Comparison of ENCODE assay signal across 1 cellular context in genomic region chr18:22108674-22109073, GRCh38.
TF ChIP-seq lines count a peak whose summit lies in the region.

No MANE protein-coding gene starts in this region.

TF ChIP-seq in HCT116, 20 proteins besides CTCF, POLR2A, EP300 and RAD21 (continued from another document):
- TF ChIP-seq REST (IDR thresholded peaks at IDR 0.05; ENCODE audit: low read depth): no peak
- no peak for TF ChIP-seq ZFX (IDR thresholded peaks at IDR 0.05)
- TF ChIP-seq FOSL1 (IDR thresholded peaks at IDR 0.05; ENCODE audit: low read depth): no peak
- TF ChIP-seq SIN3A (IDR thresholded peaks at IDR 0.05; ENCODE audit: low read depth): no peak
